In the genomic region with DNA sequence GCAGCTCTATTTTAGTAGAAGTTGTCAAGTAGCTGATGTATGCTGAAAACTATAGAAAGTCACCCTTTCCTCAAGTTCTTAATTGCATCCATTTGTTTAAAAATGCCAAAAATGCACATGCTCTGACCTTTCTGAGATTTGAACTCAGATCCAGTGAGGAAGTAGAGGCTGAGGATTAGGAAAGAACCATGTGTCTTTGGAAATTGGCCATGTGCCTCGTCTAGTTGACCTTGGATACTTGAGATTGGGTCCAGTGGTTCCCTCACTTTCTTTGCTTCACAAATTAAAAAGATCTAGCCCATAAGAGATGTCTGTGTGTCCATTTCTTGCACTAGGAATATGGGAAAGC, we compare ENCODE assay signal across 10 cellular contexts.
A peak's percentile ranks its signal among the peaks of the same experiment; 100 is the strongest.
DNase-seq lines count a peak whose midpoint lies in the region; TF ChIP-seq lines count a peak whose summit lies in the region.
"Had no signal": no experiment of that assay in that cellular context is flagged by ENCODE, and none has a peak within 500 bp of the region (broad histone marks: within the 10 kb centered on the region; RNA-seq: fewer than 3 reads in every experiment).

No MANE protein-coding gene starts in this region.

- H2AFZ ChIP-seq in ACC112 (ENCODE audit: low read length, unreplicated experiment): no peak overlapping the region

- H3K4me3 ChIP-seq in ACC112 (ENCODE audit: low read depth, low read length) (peak overlapping the region; percentile 11; the same call in 1 of the 2 replicates), neutrophil (ENCODE audit: low read depth in 1 of 2, low read length in 1 of 2) (no peak overlapping the region)
- H3K4me3 ChIP-seq: ovary had no signal

- H3K27ac ChIP-seq in ACC112 (ENCODE audit: low read depth, low read length): peak overlapping the region; percentile 96
- H3K27ac ChIP-seq in neutrophil: peak overlapping the region; percentile 80

- H3K27ac Mint-ChIP-seq in IgD-negative memory B cell (peak overlapping the region; percentile 91 to 93 (median 91)), chondrocyte (ENCODE audit: unreplicated experiment) (peak overlapping the region; percentile 88)

- H3K4me1 Mint-ChIP-seq in IgD-negative memory B cell: peaks cover 44 to 63% (median 56%) of the 10 kb centered on the region in 3 donors
- H3K4me1 Mint-ChIP-seq in chondrocyte (ENCODE audit: low read depth): peaks cover 79% of the 10 kb centered on the region

- peaks cover 6% of the 10 kb centered on the region for H3K36me3 Mint-ChIP-seq in IgD-negative memory B cell
- H3K36me3 Mint-ChIP-seq in chondrocyte (ENCODE audit: low read depth): no peaks in the 10 kb centered on the region

- no peaks in the 10 kb centered on the region; the same call in 1 of the 2 replicates for H3K36me3 ChIP-seq in ACC112 (ENCODE audit: insufficient read depth, low read length)
- no peaks in the 10 kb centered on the region for H3K36me3 ChIP-seq in neutrophil
- H3K36me3 ChIP-seq: ovary had no signal

- H3K9me3 ChIP-seq in neutrophil: no peaks in the 10 kb centered on the region
- H3K9me3 ChIP-seq: ovary had no signal

- no peak for TF ChIP-seq CTCF in chondrocyte (IDR thresholded peaks at IDR 0.05)
- TF ChIP-seq CTCF in neutrophil (IDR thresholded peaks at IDR 0.05): no peak

- H3K4me1 ChIP-seq in ACC112 (ENCODE audit: control insufficient read depth, insufficient read depth, low read length, unreplicated experiment): peaks cover 79% of the 10 kb centered on the region
- peaks cover 39 to 49% of the 10 kb centered on the region in 2 experiments for H3K4me1 ChIP-seq in neutrophil (ENCODE audit: control insufficient read depth in 1 of 2, insufficient read depth in 1 of 2, low read depth in 1 of 2, low read length in 1 of 2)

- H3K27me3 ChIP-seq in ACC112 (ENCODE audit: insufficient read depth, low read length) (no peaks in the 10 kb centered on the region), neutrophil (no peaks in the 10 kb centered on the region)
- H3K27me3 ChIP-seq: ovary had no signal

- H3K27me3 Mint-ChIP-seq in IgD-negative memory B cell: no peaks in the 10 kb centered on the region
- H3K27me3 Mint-ChIP-seq in chondrocyte (ENCODE audit: low read depth): no peaks in the 10 kb centered on the region

- no peak for DNase-seq in chondrocyte (ENCODE audit: low spot score)
- DNase-seq in kidney glomerular epithelial cell (lab: John Stamatoyannopoulos, UW): no peak
- DNase-seq in foreskin melanocyte: no peak
- DNase-seq in islet precursor cell: no peak
- DNase-seq in SK-N-DZ (ENCODE audit: low spot score): no peak
- DNase-seq: NCI-H2171 treated with DMSO at 0.1 percent for 48 hours had no signal

- no peaks in the 10 kb centered on the region for H3K9me3 Mint-ChIP-seq in IgD-negative memory B cell
- H3K9me3 Mint-ChIP-seq in chondrocyte (ENCODE audit: low read depth): no peaks in the 10 kb centered on the region

- H3K79me2 ChIP-seq in ACC112 (ENCODE audit: control insufficient read depth, insufficient read depth, low read length, unreplicated experiment): peaks cover 69% of the 10 kb centered on the region

- peak overlapping the region; percentile 60 to 78 (median 72) for H3K4me3 Mint-ChIP-seq in IgD-negative memory B cell
- no peak overlapping the region for H3K4me3 Mint-ChIP-seq in chondrocyte (ENCODE audit: unreplicated experiment)
